1 cellular context compared by ENCODE assay signal in genomic region chr3:114293846-114294245, GRCh38.
TF ChIP-seq lines count a peak whose summit lies in the region.

Gene TIGIT, plus strand, starts transcription at chr3:114294028. Its CDS starts 34 bp downstream, at chr3:114294062.

TF ChIP-seq in GM12891, 5 proteins besides CTCF, POLR2A, EP300 and RAD21:
- TF ChIP-seq TAF1 (IDR thresholded peaks at IDR 0.05; ENCODE audit: low read depth, low read length): peak; percentile 45; the same call in 1 of the 2 replicates
- no peak for TF ChIP-seq POU2F2 (IDR thresholded peaks at IDR 0.05; ENCODE audit: low read depth, low read length)
- TF ChIP-seq POLR2AphosphoS5 (IDR thresholded peaks at IDR 0.05; ENCODE audit: low read depth, low read length): 0 out of 2 replicates have a peak, but pooled peaks have one; percentile 40
